ENCODE assay signal across 17 cellular contexts in the genomic region with DNA sequence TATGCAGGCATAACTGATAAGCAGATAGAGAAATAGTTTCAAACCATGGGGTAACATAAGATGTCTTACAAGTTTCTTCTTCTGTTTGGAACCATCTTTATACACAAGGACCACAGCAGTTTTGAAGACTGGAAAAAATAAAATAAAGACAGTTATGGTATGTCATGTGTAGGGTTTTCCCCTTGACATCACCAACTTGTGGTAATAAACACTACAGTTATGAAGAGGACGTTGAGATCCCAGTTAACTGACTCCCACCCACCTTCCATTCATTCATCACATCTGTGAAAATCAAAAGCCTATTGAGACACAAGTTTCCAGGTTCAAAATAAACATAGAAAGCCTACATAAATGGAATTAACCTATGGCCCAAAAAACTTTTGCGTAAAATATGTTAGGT.
DNase-seq lines count a peak whose midpoint lies in the region; ATAC-seq lines count a peak whose summit lies in the region.
"Had no signal": no experiment of that assay in that cellular context is flagged by ENCODE, and none has a peak within 500 bp of the region (broad histone marks: within the 10 kb centered on the region; RNA-seq: fewer than 3 reads in every experiment).

No MANE protein-coding gene starts in this region.

- peaks cover 61% of the 10 kb centered on the region for H3K4me1 Mint-ChIP-seq in activated T-cell treated with anti-CD3 and anti-CD28 coated beads, Interleukin-2, amount 50 U/mL, for 72 hours (ENCODE audit: low read depth)
- H3K4me1 Mint-ChIP-seq in activated T-helper 1 cell treated with anti-CD3 and anti-CD28 coated beads, Interleukin-12 subunit alpha, Interleukin-12 subunit beta, Interleukin-2, Interleukin-4 antibody, amounts not matched to agents 30 ng/mL and 10 ng/mL and 1 ng/mL, durations not matched to agents 14 hours and 24 hours and 36 hours (ENCODE audit: low read depth) = peaks cover 79% of the 10 kb centered on the region

- H3K9me3 Mint-ChIP-seq in activated T-cell treated with anti-CD3 and anti-CD28 coated beads, Interleukin-2, amount 50 U/mL, for 72 hours = peaks cover 0 to 2% of the 10 kb centered on the region in 2 donors
- no peaks in the 10 kb centered on the region for H3K9me3 Mint-ChIP-seq in activated T-helper 1 cell treated with anti-CD3 and anti-CD28 coated beads, Interleukin-12 subunit alpha, Interleukin-12 subunit beta, Interleukin-2, Interleukin-4 antibody, amounts not matched to agents 30 ng/mL and 10 ng/mL and 1 ng/mL, durations not matched to agents 14 hours and 24 hours and 36 hours

- H3K36me3 Mint-ChIP-seq in activated T-cell treated with anti-CD3 and anti-CD28 coated beads, Interleukin-2, amount 50 U/mL, for 72 hours (ENCODE audit: insufficient read depth in 2 of 2) = peaks cover 29 to 66% of the 10 kb centered on the region in 2 donors
- peaks cover 77% of the 10 kb centered on the region for H3K36me3 Mint-ChIP-seq in activated T-helper 1 cell treated with anti-CD3 and anti-CD28 coated beads, Interleukin-12 subunit alpha, Interleukin-12 subunit beta, Interleukin-2, Interleukin-4 antibody, amounts not matched to agents 30 ng/mL and 10 ng/mL and 1 ng/mL, durations not matched to agents 14 hours and 24 hours and 36 hours (ENCODE audit: low read depth)

- intact Hi-C loops in activated T-helper 1 cell treated with anti-CD3 and anti-CD28 coated beads, Interleukin-12 subunit alpha, Interleukin-12 subunit beta, Interleukin-2, Interleukin-4 antibody, amounts not matched to agents 30 ng/mL and 10 ng/mL and 1 ng/mL, durations not matched to agents 14 hours and 24 hours and 36 hours (cut with micrococcal nuclease) = loop anchor here (1.0 to 10.0 kb wide), 8 partner anchors 14 to 1476 kb away; a partner anchor contains a TSS

- H3K27me3 Mint-ChIP-seq in activated T-cell treated with anti-CD3 and anti-CD28 coated beads, Interleukin-2, amount 50 U/mL, for 72 hours (ENCODE audit: low read depth) = no peaks in the 10 kb centered on the region
- no peaks in the 10 kb centered on the region for H3K27me3 Mint-ChIP-seq in activated T-helper 1 cell treated with anti-CD3 and anti-CD28 coated beads, Interleukin-12 subunit alpha, Interleukin-12 subunit beta, Interleukin-2, Interleukin-4 antibody, amounts not matched to agents 30 ng/mL and 10 ng/mL and 1 ng/mL, durations not matched to agents 14 hours and 24 hours and 36 hours (ENCODE audit: insufficient read depth)

- peak overlapping the region; percentile 23 for H3K27ac Mint-ChIP-seq in activated T-cell treated with anti-CD3 and anti-CD28 coated beads, Interleukin-2, amount 50 U/mL, for 72 hours
- H3K27ac Mint-ChIP-seq in activated T-helper 1 cell treated with anti-CD3 and anti-CD28 coated beads, Interleukin-12 subunit alpha, Interleukin-12 subunit beta, Interleukin-2, Interleukin-4 antibody, amounts not matched to agents 30 ng/mL and 10 ng/mL and 1 ng/mL, durations not matched to agents 14 hours and 24 hours and 36 hours = peak overlapping the region; percentile 98
- H3K27ac Mint-ChIP-seq: B cell had no signal

- peak; percentile 73 to 74 for ATAC-seq in activated T-cell treated with anti-CD3 and anti-CD28 coated beads, Interleukin-2, amount 50 U/mL, for 72 hours (replicated peaks in 1 of 2)
- peak; percentile 56 for ATAC-seq in HG02610 (IDR thresholded peaks at IDR 0.05; ENCODE audit: unreplicated experiment)
- peak; percentile 75 for ATAC-seq in stimulated activated naive CD8-positive, alpha-beta T cell treated with anti-CD3 and anti-CD28 coated beads, Interleukin-15, Interleukin-2, amounts not matched to agents 100 U/mL and 50 U/mL, for 24 hours
- ATAC-seq in GM21447 (IDR thresholded peaks at IDR 0.05; ENCODE audit: unreplicated experiment) = no peak
- ATAC-seq: Panc1, Right ventricle myocardium inferior had no signal

- H3K4me3 Mint-ChIP-seq in activated T-cell treated with anti-CD3 and anti-CD28 coated beads, Interleukin-2, amount 50 U/mL, for 72 hours = peak overlapping the region; percentile 75 to 85
- H3K4me3 Mint-ChIP-seq in activated T-helper 1 cell treated with anti-CD3 and anti-CD28 coated beads, Interleukin-12 subunit alpha, Interleukin-12 subunit beta, Interleukin-2, Interleukin-4 antibody, amounts not matched to agents 30 ng/mL and 10 ng/mL and 1 ng/mL, durations not matched to agents 14 hours and 24 hours and 36 hours = peak overlapping the region; percentile 79
- H3K4me3 Mint-ChIP-seq: B cell had no signal

- peak in 1 of 2 donors; percentile 31 for DNase-seq in activated T-cell treated with anti-CD3 and anti-CD28 coated beads, Interleukin-2, amount 50 U/mL, for 72 hours
- DNase-seq in activated T-cell treated with anti-CD3 and anti-CD28 coated beads, Interleukin-2, amount 50 U/mL, for 1 hour = no peak
- DNase-seq in activated T-helper 1 cell treated with anti-CD3 and anti-CD28 coated beads, Interleukin-12 subunit alpha, Interleukin-12 subunit beta, Interleukin-2, Interleukin-4 antibody, amounts not matched to agents 30 ng/mL and 10 ng/mL and 1 ng/mL, durations not matched to agents 14 hours and 24 hours and 36 hours (ENCODE audit: low spot score) = no peak
- no peak for DNase-seq in stimulated activated naive CD8-positive, alpha-beta T cell treated with anti-CD3 and anti-CD28 coated beads, Interleukin-15, Interleukin-2, amounts not matched to agents 100 U/mL and 50 U/mL, for 24 hours
- DNase-seq in NCI-H1048 (lab: John Stamatoyannopoulos, UW) = no peak
- DNase-seq: H7, Karpas-422, MM.1S, NCI-H1417, NCI-H1930, NCI-H2171, NCI-H82 had no signal
